In genomic region chr17:21213005-21213404, GRCh38 we compare ENCODE assay signal across 9 cellular contexts. TPM values are rescaled to one million over a fixed set of nuclear protein-coding genes. Genes with fewer than 3 reads are reported as not detected.
A peak's percentile ranks its signal among the peaks of the same experiment; 100 is the strongest.
DNase-seq lines count a peak whose midpoint lies in the region; ATAC-seq and TF ChIP-seq lines count a peak whose summit lies in the region.
"Had no signal": no experiment of that assay in that cellular context is flagged by ENCODE, and none has a peak within 500 bp of the region (broad histone marks: within the 10 kb centered on the region; RNA-seq: fewer than 3 reads in every experiment).

No MANE protein-coding gene starts in this region.

- H3K27ac Mint-ChIP-seq in MCF 10A (ENCODE audit: low read depth, unreplicated experiment): peak overlapping the region; percentile 96

- BruUV-seq in MCF 10A (replicated peaks; lab: Mats Ljungman, UMichigan): TSS peak; percentile 48

- H3K36me3 ChIP-seq in right atrium auricular region (peaks cover 4% of the 10 kb centered on the region), mesodermal cell (ENCODE audit: control insufficient read depth, insufficient read depth, low read length) (peaks cover 39% of the 10 kb centered on the region), aorta (ENCODE audit: control insufficient read depth in 1 of 2, insufficient read depth in 2 of 2, low read length in 1 of 2) (no peaks in the 10 kb centered on the region)

- TF ChIP-seq CTCF in right atrium auricular region (IDR thresholded peaks at IDR 0.05): no peak
- no peak for TF ChIP-seq CTCF in MCF 10A (IDR thresholded peaks at IDR 0.05; ENCODE audit: unreplicated experiment)

- no peaks in the 10 kb centered on the region for H3K27me3 Mint-ChIP-seq in MCF 10A (ENCODE audit: insufficient read depth, unreplicated experiment)

- H3K9me3 Mint-ChIP-seq in MCF 10A (ENCODE audit: unreplicated experiment): no peaks in the 10 kb centered on the region

- peak overlapping the region; percentile 88 for H3K4me3 Mint-ChIP-seq in MCF 10A (ENCODE audit: unreplicated experiment)

- CTCF ChIA-PET in MCF 10A (lab: Yijun Ruan, JAX): interaction anchor here (0.5 to 3.0 kb wide), 13 partner anchors 22 to 205 kb away, joined by 3 to 15 read pairs (median 3); no protein-coding TSS in a partner anchor

- H3K27ac ChIP-seq in right atrium auricular region (peak overlapping the region; percentile 94 to 99), mesodermal cell (ENCODE audit: low read depth, low read length, severe bottlenecking) (no peak overlapping the region), aorta (ENCODE audit: low read depth in 1 of 2, low read length in 2 of 2) (no peak overlapping the region)

- H3K4me1 Mint-ChIP-seq in MCF 10A (ENCODE audit: insufficient read depth, unreplicated experiment): peaks cover 34% of the 10 kb centered on the region

- no peaks in the 10 kb centered on the region for H3K9me3 ChIP-seq in right atrium auricular region
- no peaks in the 10 kb centered on the region for H3K9me3 ChIP-seq in mesodermal cell (ENCODE audit: control insufficient read depth, low read length)
- H3K9me3 ChIP-seq in aorta (ENCODE audit: control insufficient read depth, low read length): no peaks in the 10 kb centered on the region

- H3K4me3 ChIP-seq in right atrium auricular region (peak overlapping the region; percentile 73 to 96), mesodermal cell (ENCODE audit: extremely low read depth, insufficient read depth, low read length, poor library complexity, severe bottlenecking) (peak overlapping the region; percentile 99), aorta (ENCODE audit: low read length in 2 of 2) (peak overlapping the region; percentile 60 to 78)

- H3K36me3 Mint-ChIP-seq in MCF 10A (ENCODE audit: insufficient read depth, unreplicated experiment): peaks cover 11% of the 10 kb centered on the region

- POLR2A ChIA-PET in MCF 10A (lab: Yijun Ruan, JAX): interaction anchor here (0.8 to 5.5 kb wide), 21 partner anchors 9 to 174 kb away, joined by 3 to 47 read pairs (median 5); partner anchors contain the start of genes DHRS7B, NATD1 and USP22

- DNase-seq in right atrium auricular region (ENCODE audit: low spot score) (no peak), Right ventricle myocardium inferior (ENCODE audit: missing footprints) (no peak), MCF 10A (ENCODE audit: unreplicated experiment) (no peak), aorta (no peak), pons (ENCODE audit: low spot score) (no peak), HPDE6-E6E7 (ENCODE audit: extremely low spot score) (no peak)
- DNase-seq: NCI-H2029 treated with DMSO at 0.1 percent for 48 hours had no signal

- H3K27me3 ChIP-seq in right atrium auricular region: no peaks in the 10 kb centered on the region
- H3K27me3 ChIP-seq in aorta (ENCODE audit: control insufficient read depth in 1 of 2, insufficient read depth in 2 of 2, low read length in 1 of 2): no peaks in the 10 kb centered on the region

- H3K4me1 ChIP-seq in right atrium auricular region (peaks cover 0 to 67% of the 10 kb centered on the region in 2 donors), mesodermal cell (ENCODE audit: control insufficient read depth, insufficient read depth, low read length, poor library complexity, severe bottlenecking) (peaks cover 20% of the 10 kb centered on the region), aorta (ENCODE audit: control insufficient read depth in 1 of 2, insufficient read depth in 2 of 2, low read length in 2 of 2) (no peaks in the 10 kb centered on the region)

- 0% methylated on average over 1 to 3 of the region's 5 CpGs for WGBS in mesodermal cell (ENCODE audit: insufficient coverage in 2 of 2), 2 experiments
- 3 to 5% methylated on average over 5 of the region's 5 CpGs for WGBS in aorta, 2 donors

- ATAC-seq in Right ventricle myocardium inferior (no peak), aorta (ENCODE audit: low FRiP score) (no peak)
- no peak for ATAC-seq in activated CD4-positive, CD25-positive, alpha-beta regulatory T cell treated with anti-CD3 and anti-CD28 coated beads, Interleukin-2, amount 50 U/mL, for 24 hours

- intact Hi-C loops in Right ventricle myocardium inferior (cut with DNase I) (loop anchor here (5.0 kb wide), 1 partner anchor 171 kb away; the partner anchor contains the start of gene USP22), MCF 10A (cut with micrococcal nuclease) (loop anchor here (5.0 kb wide), 2 partner anchors 74 to 171 kb away; partner anchors contain the start of gene USP22), aorta (cut with DNase I) (loop anchor here (5.0 to 10.0 kb wide), 4 partner anchors 39 to 86 kb away; partner anchors contain the start of genes DHRS7B (in 1 of the 2) and NATD1 (in 1 of the 2))

RNA-seq across cellular contexts. Expression of gene TMEM11, which starts 1.0 kb away (rescaled TPM):
- total RNA-seq in right atrium auricular region: 10 to 100 TPM; 25.5 to 27.2 TPM
- total RNA-seq in Right ventricle myocardium inferior: 35.3 TPM
- 27.8 and 33.5 TPM in 2 replicates for total RNA-seq in MCF 10A (2022)
- polyA plus RNA-seq in mesodermal cell (2013, experiment 1 of 2): 31.3 TPM
- polyA plus RNA-seq in mesodermal cell (2013, experiment 2 of 2): 25.9 TPM
- 10 to 100 TPM; 16.8 to 17.7 TPM for total RNA-seq in aorta
- polyA plus RNA-seq in aorta: 10 to 100 TPM; 18.1 to 24.5 TPM

RNA-seq across cellular contexts. Expression of gene NATD1, which starts 40.2 kb away (rescaled TPM):
- total RNA-seq in right atrium auricular region (10 to 100 TPM; 15.4 to 17.0 TPM), Right ventricle myocardium inferior (21.4 TPM), MCF 10A (2022) (2.3 and 2.5 TPM in 2 replicates), aorta (10 to 100 TPM in 1 of 2 donors, 1 to 10 TPM in 1; 7.2 to 13.4 TPM)
- polyA plus RNA-seq in mesodermal cell (2013, experiment 1 of 2): 11.2 TPM
- 9.6 TPM for polyA plus RNA-seq in mesodermal cell (2013, experiment 2 of 2)
- polyA plus RNA-seq in aorta: 1 to 10 TPM; 3.6 to 6.2 TPM

Comparison
In these comparisons a context has a peak if more than half of its experiments do, and no peak if none do; other contexts are left out.
1. H3K27ac ChIP-seq: peak in right atrium auricular region (2 of 2); none in mesodermal cell (single experiment) and aorta (0 of 2).
2. Peak in every context shown above with its lines, with median percentiles within 50 percentile points of each other: H3K4me3 ChIP-seq.